20 cellular contexts compared by ENCODE assay signal in genomic region chr17:18227635-18228034, GRCh38. TPM values are rescaled to one million over a fixed set of nuclear protein-coding genes. Genes with fewer than 3 reads are reported as not detected.
DNase-seq lines count a peak whose midpoint lies in the region; ATAC-seq lines count a peak whose summit lies in the region.
"Had no signal": no experiment of that assay in that cellular context is flagged by ENCODE, and none has a peak within 500 bp of the region (broad histone marks: within the 10 kb centered on the region; RNA-seq: fewer than 3 reads in every experiment).

No MANE protein-coding gene starts in this region.

- DNase-seq in CD4-positive, CD25-positive, alpha-beta regulatory T cell = no peak
- no peak for DNase-seq in T-helper 17 cell
- no peak for DNase-seq in stimulated activated CD4-positive, alpha-beta T cell treated with anti-CD3 and anti-CD28 coated beads, Interleukin-2, amount 100 ng/mL, for 24 hours
- no peak for DNase-seq in stimulated activated CD4-positive, alpha-beta T cell treated with anti-CD3 and anti-CD28 coated beads, Interleukin-4, amount 100 ng/mL, for 24 hours
- DNase-seq: activated CD4-positive, CD25-positive, alpha-beta regulatory T cell; activated CD8-positive, alpha-beta T cell treated with anti-CD3 and anti-CD28 coated beads for 36 hours; activated naive CD8-positive, alpha-beta T cell treated with anti-CD3 and anti-CD28 coated beads, Interleukin-2, amount 50 U/mL, for 24 hours; CD8-positive, alpha-beta T cell; DMS79 treated with DMSO at 0.1 percent for 48 hours; NCI-H1417; NCI-H526; retina; stimulated activated CD4-positive, alpha-beta T cell treated with anti-CD3 and anti-CD28 coated beads, Interleukin-15, amount 100 ng/mL, for 24 hours; stimulated activated naive CD4-positive, alpha-beta T cell; upper lobe of right lung had no signal

- peaks cover 7% of the 10 kb centered on the region for H3K36me3 ChIP-seq in CD4-positive, CD25-positive, alpha-beta regulatory T cell (ENCODE audit: control insufficient read depth, insufficient read depth, low read length)
- H3K36me3 ChIP-seq: upper lobe of right lung had no signal

- no peak overlapping the region for H3K4me3 ChIP-seq in CD4-positive, CD25-positive, alpha-beta regulatory T cell (ENCODE audit: low read depth, low read length)
- H3K4me3 ChIP-seq: gastroesophageal sphincter, upper lobe of right lung had no signal

- peak overlapping the region in 3 of 4 donors; percentile 44 to 65 (median 53) for H3K4me3 Mint-ChIP-seq in CD4-positive, CD25-positive, alpha-beta regulatory T cell
- H3K4me3 Mint-ChIP-seq in T-helper 17 cell = no peak overlapping the region
- H3K4me3 Mint-ChIP-seq: activated naive CD8-positive, alpha-beta T cell treated with anti-CD3 and anti-CD28 coated beads, Interleukin-2, amount 50 U/mL, for 24 hours had no signal

- peaks cover 18% of the 10 kb centered on the region for H3K4me1 ChIP-seq in CD4-positive, CD25-positive, alpha-beta regulatory T cell (ENCODE audit: control insufficient read depth, insufficient read depth, low read length, poor library complexity, severe bottlenecking)

- H3K4me1 Mint-ChIP-seq in CD4-positive, CD25-positive, alpha-beta regulatory T cell = peaks cover 0 to 42% (median 16%) of the 10 kb centered on the region in 4 donors
- H3K4me1 Mint-ChIP-seq in T-helper 17 cell = peaks cover 25% of the 10 kb centered on the region

- no peak for ATAC-seq in CD4-positive, CD25-positive, alpha-beta regulatory T cell (ENCODE audit: low read depth in 2 of 2)
- ATAC-seq in T-helper 17 cell (no peak), HG02798 (IDR thresholded peaks at IDR 0.05; ENCODE audit: poor library complexity, unreplicated experiment) (no peak)
- ATAC-seq: activated CD8-positive, alpha-beta T cell treated with anti-CD3 and anti-CD28 coated beads for 36 hours; activated naive CD8-positive, alpha-beta T cell treated with anti-CD3 and anti-CD28 coated beads, Interleukin-2, amount 50 U/mL, for 24 hours; CD8-positive, alpha-beta T cell; esophagus mucosa; gastroesophageal sphincter; left lobe of liver; upper lobe of right lung had no signal

- H3K36me3 Mint-ChIP-seq in CD4-positive, CD25-positive, alpha-beta regulatory T cell = no peaks in the 10 kb centered on the region
- H3K36me3 Mint-ChIP-seq in T-helper 17 cell (ENCODE audit: low read depth) = peaks cover 3% of the 10 kb centered on the region

- H3K27ac ChIP-seq in CD4-positive, CD25-positive, alpha-beta regulatory T cell (ENCODE audit: insufficient read depth, low read length, poor library complexity, severe bottlenecking) = no peak overlapping the region
- peak overlapping the region; percentile 97 for H3K27ac ChIP-seq in layer of hippocampus (ENCODE audit: low read depth, low read length)
- H3K27ac ChIP-seq: gastroesophageal sphincter, upper lobe of right lung had no signal

- no peaks in the 10 kb centered on the region for H3K27me3 ChIP-seq in CD4-positive, CD25-positive, alpha-beta regulatory T cell (ENCODE audit: control insufficient read depth, insufficient read depth, low read length)
- H3K27me3 ChIP-seq in layer of hippocampus (ENCODE audit: control insufficient read depth, insufficient read depth, low read length) = no peaks in the 10 kb centered on the region
- H3K27me3 ChIP-seq: gastroesophageal sphincter, upper lobe of right lung had no signal

- H3K9me3 ChIP-seq in CD4-positive, CD25-positive, alpha-beta regulatory T cell (ENCODE audit: control insufficient read depth in 2 of 2, low read length in 2 of 2) = no peaks in the 10 kb centered on the region
- no peaks in the 10 kb centered on the region for H3K9me3 ChIP-seq in T-helper 17 cell (ENCODE audit: control insufficient read depth, low read length, poor library complexity, severe bottlenecking)
- H3K9me3 ChIP-seq: gastroesophageal sphincter, upper lobe of right lung had no signal

- peaks cover 0 to 2% (median 0%) of the 10 kb centered on the region in 7 donors for H3K9me3 Mint-ChIP-seq in CD4-positive, CD25-positive, alpha-beta regulatory T cell
- H3K9me3 Mint-ChIP-seq: activated CD8-positive, alpha-beta T cell treated with anti-CD3 and anti-CD28 coated beads for 36 hours; activated naive CD8-positive, alpha-beta T cell treated with anti-CD3 and anti-CD28 coated beads, Interleukin-2, amount 50 U/mL, for 24 hours; CD8-positive, alpha-beta T cell had no signal

- peak overlapping the region in 1 of 3 donors; percentile 53 for H3K27ac Mint-ChIP-seq in CD4-positive, CD25-positive, alpha-beta regulatory T cell
- H3K27ac Mint-ChIP-seq in T-helper 17 cell = peak overlapping the region; percentile 71
- H3K27ac Mint-ChIP-seq: activated CD8-positive, alpha-beta T cell treated with anti-CD3 and anti-CD28 coated beads for 36 hours; activated naive CD8-positive, alpha-beta T cell treated with anti-CD3 and anti-CD28 coated beads, Interleukin-2, amount 50 U/mL, for 24 hours; CD8-positive, alpha-beta T cell had no signal

- H3K27me3 Mint-ChIP-seq in CD4-positive, CD25-positive, alpha-beta regulatory T cell = no peaks in the 10 kb centered on the region
- no peaks in the 10 kb centered on the region for H3K27me3 Mint-ChIP-seq in T-helper 17 cell
- H3K27me3 Mint-ChIP-seq: activated CD8-positive, alpha-beta T cell treated with anti-CD3 and anti-CD28 coated beads for 36 hours; activated naive CD8-positive, alpha-beta T cell treated with anti-CD3 and anti-CD28 coated beads, Interleukin-2, amount 50 U/mL, for 24 hours had no signal

RNA-seq across cellular contexts. Expression of gene LLGL1, which starts 2.2 kb away (rescaled TPM):
- 16.6 TPM for total RNA-seq in CD4-positive, CD25-positive, alpha-beta regulatory T cell
- 1 to 10 TPM; 1.0 to 2.2 (median 1.6) TPM for polyA plus RNA-seq in CD4-positive, CD25-positive, alpha-beta regulatory T cell
- total RNA-seq in T-helper 17 cell = 10 to 100 TPM; 14.6 to 16.2 TPM

RNA-seq across cellular contexts. Expression of gene FLII, which starts 30.9 kb away (rescaled TPM):
- 344 TPM for total RNA-seq in CD4-positive, CD25-positive, alpha-beta regulatory T cell
- 100 to 1,000 TPM; 123 to 154 (median 127) TPM for polyA plus RNA-seq in CD4-positive, CD25-positive, alpha-beta regulatory T cell
- 100 to 1,000 TPM; 276 to 284 TPM for total RNA-seq in T-helper 17 cell

RNA-seq across cellular contexts. Expression of gene MIEF2, which starts 32.8 kb away (rescaled TPM):
- total RNA-seq in CD4-positive, CD25-positive, alpha-beta regulatory T cell = 12.1 TPM
- 10 to 100 TPM; 11.7 to 19.9 (median 15.2) TPM for polyA plus RNA-seq in CD4-positive, CD25-positive, alpha-beta regulatory T cell
- 10 to 100 TPM in 1 of 2 donors, 1 to 10 TPM in 1; 6.1 to 10.2 TPM for total RNA-seq in T-helper 17 cell

RNA-seq across cellular contexts. Expression of gene ALKBH5, which starts 44.0 kb away (rescaled TPM):
- total RNA-seq in CD4-positive, CD25-positive, alpha-beta regulatory T cell = 118 TPM
- 100 to 1,000 TPM; 102 to 123 (median 115) TPM for polyA plus RNA-seq in CD4-positive, CD25-positive, alpha-beta regulatory T cell
- total RNA-seq in T-helper 17 cell = 100 to 1,000 TPM; 100 to 104 TPM
